ENCODE assay signal across 9 cellular contexts in genomic region chr2:42328148-42328833, GRCh38. TPM values are rescaled to one million over a fixed set of nuclear protein-coding genes. Genes with fewer than 3 reads are reported as not detected.
A peak's percentile ranks its signal among the peaks of the same experiment; 100 is the strongest.
DNase-seq lines count a peak whose midpoint lies in the region; ATAC-seq, FAIRE-seq and TF ChIP-seq lines count a peak whose summit lies in the region.
"Had no signal": no experiment of that assay in that cellular context is flagged by ENCODE, and none has a peak within 500 bp of the region (broad histone marks: within the 10 kb centered on the region; RNA-seq: fewer than 3 reads in every experiment).

No MANE protein-coding gene starts in this region.

- no peak for DNase-seq in activated CD4-positive, alpha-beta T cell treated with anti-CD3 and anti-CD28 coated beads, Interleukin-2, amount 10 ng/mL, durations not matched to agents 24 days and 14 days
- no peak for DNase-seq in activated CD4-positive, alpha-beta T cell treated with anti-CD3 and anti-CD28 coated beads, Interleukin-2, amount 50 U/mL, for 4 hours
- DNase-seq in NB4 (ENCODE audit: low read depth) (peak; percentile 52), astrocyte of the cerebellum (ENCODE audit: low read depth) (peak; percentile 40), medulla oblongata (ENCODE audit: extremely low spot score) (peak; percentile 29), GM12892 (ENCODE audit: insufficient read length) (no peak)
- DNase-seq in stimulated activated CD4-positive, alpha-beta T cell treated with anti-CD3 and anti-CD28 coated beads, Interleukin-1b, Interleukin-23, amount 100 ng/mL, for 48 hours, result no peak
- DNase-seq: activated T-cell treated with anti-CD3 and anti-CD28 coated beads, Interleukin-2, amount 50 U/mL, for 4 hours had no signal

- H3K36me3 Mint-ChIP-seq in activated CD4-positive, alpha-beta T cell treated with anti-CD3 and anti-CD28 coated beads, Interleukin-2, amount 10 ng/mL, durations not matched to agents 24 days and 14 days (ENCODE audit: low read depth), result peaks cover 45% of the 10 kb centered on the region

- in situ Hi-C loops in astrocyte of the cerebellum (cut with HindIII; ENCODE audit: low sequenced_read_pairs), result no loop called here

- intact Hi-C loops in activated CD4-positive, alpha-beta T cell treated with anti-CD3 and anti-CD28 coated beads, Interleukin-2, amount 10 ng/mL, durations not matched to agents 24 days and 14 days (cut with micrococcal nuclease), result loop anchor here (2.0 kb wide), 1 partner anchor 231 kb away; no protein-coding TSS in a partner anchor

- no peaks in the 10 kb centered on the region for H3K27me3 Mint-ChIP-seq in activated CD4-positive, alpha-beta T cell treated with anti-CD3 and anti-CD28 coated beads, Interleukin-2, amount 10 ng/mL, durations not matched to agents 24 days and 14 days

- no peak for ATAC-seq in GM21515 (IDR thresholded peaks at IDR 0.05; ENCODE audit: unreplicated experiment)

- no peak overlapping the region for H3K4me3 Mint-ChIP-seq in activated CD4-positive, alpha-beta T cell treated with anti-CD3 and anti-CD28 coated beads, Interleukin-2, amount 10 ng/mL, durations not matched to agents 24 days and 14 days
- H3K4me3 Mint-ChIP-seq: activated T-cell treated with anti-CD3 and anti-CD28 coated beads, Interleukin-2, amount 50 U/mL, for 4 hours had no signal

- no peak for FAIRE-seq in GM12892 (lab: Jason Lieb, UNC)

- H3K4me3 ChIP-seq in NB4 (ENCODE audit: low read depth, low read length), result no peak overlapping the region
- H3K4me3 ChIP-seq in astrocyte of the cerebellum (ENCODE audit: low read depth, low read length), result no peak overlapping the region

- peak overlapping the region; percentile 20 for H3K27ac Mint-ChIP-seq in activated CD4-positive, alpha-beta T cell treated with anti-CD3 and anti-CD28 coated beads, Interleukin-2, amount 10 ng/mL, durations not matched to agents 24 days and 14 days

- TF ChIP-seq POLR2A in NB4 (IDR thresholded peaks at IDR 0.05; ENCODE audit: extremely low read depth, insufficient read length) (no peak), GM12892 (IDR thresholded peaks at IDR 0.05; ENCODE audit: low read depth, low read length) (no peak)

- H3K9me3 Mint-ChIP-seq in activated CD4-positive, alpha-beta T cell treated with anti-CD3 and anti-CD28 coated beads, Interleukin-2, amount 10 ng/mL, durations not matched to agents 24 days and 14 days, result no peaks in the 10 kb centered on the region
- H3K9me3 Mint-ChIP-seq: activated T-cell treated with anti-CD3 and anti-CD28 coated beads, Interleukin-2, amount 50 U/mL, for 4 hours had no signal

- TF ChIP-seq CTCF in NB4 (IDR thresholded peaks at IDR 0.05; ENCODE audit: low read depth, low read length) (peak; percentile 27), astrocyte of the cerebellum (IDR thresholded peaks at IDR 0.05; ENCODE audit: low read depth, low read length, missing control alignments) (peak; percentile 24)

- H3K4me1 Mint-ChIP-seq in activated CD4-positive, alpha-beta T cell treated with anti-CD3 and anti-CD28 coated beads, Interleukin-2, amount 10 ng/mL, durations not matched to agents 24 days and 14 days, result peaks cover 14% of the 10 kb centered on the region

RNA-seq across cellular contexts. Expression of gene COX7A2L, which starts 32.7 kb away (rescaled TPM):
- 85.3 and 88.4 TPM in 2 replicates for total RNA-seq in activated CD4-positive, alpha-beta T cell treated with anti-CD3 and anti-CD28 coated beads, Interleukin-2, amount 10 ng/mL, durations not matched to agents 24 days and 14 days
- 178 TPM for polyA plus RNA-seq in GM12892 (2012; ENCODE audit: missing spikeins)

Comparison
In these comparisons a context has a peak if more than half of its experiments do, and no peak if none do; other contexts are left out.
1. DNase-seq: peak in NB4 (single experiment), astrocyte of the cerebellum (single experiment) and medulla oblongata (single experiment); none in activated CD4-positive, alpha-beta T cell treated with anti-CD3 and anti-CD28 coated beads, Interleukin-2, amount 10 ng/mL, durations not matched to agents 24 days and 14 days (single experiment), activated CD4-positive, alpha-beta T cell treated with anti-CD3 and anti-CD28 coated beads, Interleukin-2, amount 50 U/mL, for 4 hours (0 of 2), stimulated activated CD4-positive, alpha-beta T cell treated with anti-CD3 and anti-CD28 coated beads, Interleukin-1b, Interleukin-23, amount 100 ng/mL, for 48 hours (single experiment) and GM12892 (single experiment).